27 cellular contexts compared by ENCODE assay signal in genomic region chr7:99275496-99275895, GRCh38. TPM values are rescaled to one million over a fixed set of nuclear protein-coding genes. Genes with fewer than 3 reads are reported as not detected.
"Had no signal": no experiment of that assay in that cellular context is flagged by ENCODE, and none has a peak within 500 bp of the region (broad histone marks: within the 10 kb centered on the region; RNA-seq: fewer than 3 reads in every experiment).

No MANE protein-coding gene starts in this region.

- H3K4me3 Mint-ChIP-seq: immature natural killer cell; nephron progenitor cell; stimulated activated memory B cell treated with anti-CD40 and anti-IgM and Interleukin-4, amounts not matched to agents 10 μg/mL and 1 μg/mL and 100 μg/mL, for 72 hours; stimulated activated naive CD8-positive, alpha-beta T cell treated with anti-CD3 and anti-CD28 coated beads, Interleukin-15, Interleukin-2, amounts not matched to agents 100 ng/mL and 50 ng/mL, for 24 hours had no signal

- H2AFZ ChIP-seq: parathyroid adenoma had no signal

- H3K79me2 ChIP-seq: parathyroid adenoma had no signal

- H3K9me3 Mint-ChIP-seq: immature natural killer cell; nephron progenitor cell; stimulated activated memory B cell treated with anti-CD40 and anti-IgM and Interleukin-4, amounts not matched to agents 10 μg/mL and 1 μg/mL and 100 μg/mL, for 72 hours; stimulated activated naive CD8-positive, alpha-beta T cell treated with anti-CD3 and anti-CD28 coated beads, Interleukin-15, Interleukin-2, amounts not matched to agents 100 ng/mL and 50 ng/mL, for 24 hours had no signal

- H3K4me3 ChIP-seq: esophagus squamous epithelium, gastroesophageal sphincter, lung, prostate gland, spleen, tibial artery, upper lobe of right lung, vagina had no signal

- H3K27me3 ChIP-seq: esophagus squamous epithelium, spleen, tibial artery, upper lobe of right lung, vagina had no signal

- H3K9ac ChIP-seq: parathyroid adenoma had no signal

- H3K4me1 ChIP-seq: gastroesophageal sphincter, parathyroid adenoma, prostate gland, spleen, tibial artery, upper lobe of right lung, vagina had no signal

- H3K27ac Mint-ChIP-seq: nephron progenitor cell; stimulated activated memory B cell treated with anti-CD40 and anti-IgM and Interleukin-4, amounts not matched to agents 10 μg/mL and 1 μg/mL and 100 μg/mL, for 72 hours; stimulated activated naive CD8-positive, alpha-beta T cell treated with anti-CD3 and anti-CD28 coated beads, Interleukin-15, Interleukin-2, amounts not matched to agents 100 ng/mL and 50 ng/mL, for 24 hours had no signal

- ATAC-seq: gastroesophageal sphincter; left colon; left ventricle myocardium superior; sciatic nerve; stimulated activated memory B cell treated with anti-CD40 and anti-IgM and Interleukin-4, amounts not matched to agents 10 μg/mL and 1 μg/mL and 100 μg/mL, for 72 hours; upper lobe of right lung had no signal

- DNase-seq: effector memory CD4-positive, alpha-beta T cell; esophagus squamous epithelium; foreskin fibroblast; glutamatergic neuron; immature natural killer cell; left colon; left ventricle myocardium superior; mesenchymal stem cell; midbrain; nephron progenitor cell; spleen; stimulated activated CD4-positive, alpha-beta T cell treated with anti-CD3 and anti-CD28 coated beads, Interleukin-15, amount 100 ng/mL, for 24 hours; stimulated activated CD4-positive, alpha-beta T cell treated with anti-CD3 and anti-CD28 coated beads, Interleukin-1b, Interleukin-23, amount 100 ng/mL, for 48 hours; stimulated activated CD4-positive, alpha-beta T cell treated with anti-CD3 and anti-CD28 coated beads, Interleukin-4, amount 100 ng/mL, for 24 hours; tibial artery; upper lobe of right lung had no signal

- H3K9me3 ChIP-seq: esophagus squamous epithelium, gastroesophageal sphincter, prostate gland, spleen, tibial artery, upper lobe of right lung, vagina had no signal

- H3K27me3 Mint-ChIP-seq: stimulated activated naive CD8-positive, alpha-beta T cell treated with anti-CD3 and anti-CD28 coated beads, Interleukin-15, Interleukin-2, amounts not matched to agents 100 ng/mL and 50 ng/mL, for 24 hours had no signal

- H3K27ac ChIP-seq: gastroesophageal sphincter, parathyroid adenoma, prostate gland, spleen, tibial artery, upper lobe of right lung, vagina had no signal

- H3K36me3 Mint-ChIP-seq: stimulated activated memory B cell treated with anti-CD40 and anti-IgM and Interleukin-4, amounts not matched to agents 10 μg/mL and 1 μg/mL and 100 μg/mL, for 72 hours had no signal

- H3K4me1 Mint-ChIP-seq: nephron progenitor cell; stimulated activated memory B cell treated with anti-CD40 and anti-IgM and Interleukin-4, amounts not matched to agents 10 μg/mL and 1 μg/mL and 100 μg/mL, for 72 hours had no signal

- H3K36me3 ChIP-seq: esophagus squamous epithelium, gastroesophageal sphincter, prostate gland, spleen, tibial artery, upper lobe of right lung, vagina had no signal

RNA-seq across cellular contexts. Expression of gene MYH16, which starts 2.9 kb away (rescaled TPM):
- total RNA-seq: gastroesophageal sphincter, left colon, left ventricle myocardium superior, lung, omental fat pad, sciatic nerve, skeletal muscle tissue, spleen, temporal lobe, upper lobe of right lung, vagina had no signal
